Comparison of ENCODE assay signal across 2 cellular contexts in the genomic region with DNA sequence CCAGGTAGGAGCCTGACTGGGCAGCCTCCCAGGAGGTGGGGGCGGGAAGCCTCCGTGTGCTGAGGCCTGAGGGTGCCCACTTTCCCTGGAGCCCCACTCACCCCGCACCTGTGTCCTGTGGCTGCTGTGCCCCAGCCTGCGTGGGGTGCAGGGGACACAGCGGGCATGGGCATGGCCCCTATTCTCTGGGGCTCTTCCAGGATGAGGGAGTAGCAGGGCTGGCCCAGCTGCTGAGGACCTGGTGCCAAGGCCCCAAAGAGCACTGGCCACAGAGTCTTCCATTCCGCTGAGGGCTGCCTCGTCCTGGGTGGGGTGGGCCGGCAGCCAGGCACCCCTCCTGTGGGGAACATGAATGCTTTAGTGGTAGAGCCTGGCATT.
TF ChIP-seq lines count a peak whose summit lies in the region.

No MANE protein-coding gene starts in this region.

TF ChIP-seq in H1, 55 proteins besides CTCF, POLR2A, EP300 and RAD21:
- TF ChIP-seq GABPA (IDR thresholded peaks at IDR 0.05; ENCODE audit: borderline replicate concordance, insufficient read depth, low read length) (no peak), KDM4A (IDR thresholded peaks at IDR 0.05; ENCODE audit: low read depth, low read length, severe bottlenecking) (no peak), SP4 (IDR thresholded peaks at IDR 0.05; ENCODE audit: low read length) (no peak), YY1 (IDR thresholded peaks at IDR 0.05; ENCODE audit: low read depth, low read length) (no peak), TCF12 (IDR thresholded peaks at IDR 0.05; ENCODE audit: low read depth, low read length) (no peak), CTBP2 (IDR thresholded peaks at IDR 0.05; ENCODE audit: borderline replicate concordance, insufficient read depth, insufficient read length, low read length) (no peak), SUZ12 (IDR thresholded peaks at IDR 0.05; ENCODE audit: low read length) (no peak), RXRA (IDR thresholded peaks at IDR 0.05; ENCODE audit: insufficient read depth, low read depth, low read length) (no peak), ASH2L (IDR thresholded peaks at IDR 0.05; ENCODE audit: low read length) (no peak), SP2 (IDR thresholded peaks at IDR 0.05; ENCODE audit: low read length) (no peak), SAP30 (IDR thresholded peaks at IDR 0.05; ENCODE audit: insufficient read depth, insufficient replicate concordance, low read length) (no peak), POU5F1 (IDR thresholded peaks at IDR 0.05; ENCODE audit: low read depth, low read length) (no peak), TAF7 (optimal IDR thresholded peaks at IDR 0.05; ENCODE audit: borderline replicate concordance, low read depth, low read length) (no peak), POLR2AphosphoS5 (IDR thresholded peaks at IDR 0.05; ENCODE audit: low read depth, low read length) (no peak), CHD1 (IDR thresholded peaks at IDR 0.05; ENCODE audit: low read depth, low read length) (no peak)
- TF ChIP-seq, protein P1, sequence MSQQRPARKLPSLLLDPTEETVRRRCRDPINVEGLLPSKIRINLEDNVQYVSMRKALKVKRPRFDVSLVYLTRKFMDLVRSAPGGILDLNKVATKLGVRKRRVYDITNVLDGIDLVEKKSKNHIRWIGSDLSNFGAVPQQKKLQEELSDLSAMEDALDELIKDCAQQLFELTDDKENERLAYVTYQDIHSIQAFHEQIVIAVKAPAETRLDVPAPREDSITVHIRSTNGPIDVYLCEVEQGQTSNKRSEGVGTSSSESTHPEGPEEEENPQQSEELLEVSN (IDR thresholded peaks at IDR 0.05), result no peak
- TF ChIP-seq, protein P2, sequence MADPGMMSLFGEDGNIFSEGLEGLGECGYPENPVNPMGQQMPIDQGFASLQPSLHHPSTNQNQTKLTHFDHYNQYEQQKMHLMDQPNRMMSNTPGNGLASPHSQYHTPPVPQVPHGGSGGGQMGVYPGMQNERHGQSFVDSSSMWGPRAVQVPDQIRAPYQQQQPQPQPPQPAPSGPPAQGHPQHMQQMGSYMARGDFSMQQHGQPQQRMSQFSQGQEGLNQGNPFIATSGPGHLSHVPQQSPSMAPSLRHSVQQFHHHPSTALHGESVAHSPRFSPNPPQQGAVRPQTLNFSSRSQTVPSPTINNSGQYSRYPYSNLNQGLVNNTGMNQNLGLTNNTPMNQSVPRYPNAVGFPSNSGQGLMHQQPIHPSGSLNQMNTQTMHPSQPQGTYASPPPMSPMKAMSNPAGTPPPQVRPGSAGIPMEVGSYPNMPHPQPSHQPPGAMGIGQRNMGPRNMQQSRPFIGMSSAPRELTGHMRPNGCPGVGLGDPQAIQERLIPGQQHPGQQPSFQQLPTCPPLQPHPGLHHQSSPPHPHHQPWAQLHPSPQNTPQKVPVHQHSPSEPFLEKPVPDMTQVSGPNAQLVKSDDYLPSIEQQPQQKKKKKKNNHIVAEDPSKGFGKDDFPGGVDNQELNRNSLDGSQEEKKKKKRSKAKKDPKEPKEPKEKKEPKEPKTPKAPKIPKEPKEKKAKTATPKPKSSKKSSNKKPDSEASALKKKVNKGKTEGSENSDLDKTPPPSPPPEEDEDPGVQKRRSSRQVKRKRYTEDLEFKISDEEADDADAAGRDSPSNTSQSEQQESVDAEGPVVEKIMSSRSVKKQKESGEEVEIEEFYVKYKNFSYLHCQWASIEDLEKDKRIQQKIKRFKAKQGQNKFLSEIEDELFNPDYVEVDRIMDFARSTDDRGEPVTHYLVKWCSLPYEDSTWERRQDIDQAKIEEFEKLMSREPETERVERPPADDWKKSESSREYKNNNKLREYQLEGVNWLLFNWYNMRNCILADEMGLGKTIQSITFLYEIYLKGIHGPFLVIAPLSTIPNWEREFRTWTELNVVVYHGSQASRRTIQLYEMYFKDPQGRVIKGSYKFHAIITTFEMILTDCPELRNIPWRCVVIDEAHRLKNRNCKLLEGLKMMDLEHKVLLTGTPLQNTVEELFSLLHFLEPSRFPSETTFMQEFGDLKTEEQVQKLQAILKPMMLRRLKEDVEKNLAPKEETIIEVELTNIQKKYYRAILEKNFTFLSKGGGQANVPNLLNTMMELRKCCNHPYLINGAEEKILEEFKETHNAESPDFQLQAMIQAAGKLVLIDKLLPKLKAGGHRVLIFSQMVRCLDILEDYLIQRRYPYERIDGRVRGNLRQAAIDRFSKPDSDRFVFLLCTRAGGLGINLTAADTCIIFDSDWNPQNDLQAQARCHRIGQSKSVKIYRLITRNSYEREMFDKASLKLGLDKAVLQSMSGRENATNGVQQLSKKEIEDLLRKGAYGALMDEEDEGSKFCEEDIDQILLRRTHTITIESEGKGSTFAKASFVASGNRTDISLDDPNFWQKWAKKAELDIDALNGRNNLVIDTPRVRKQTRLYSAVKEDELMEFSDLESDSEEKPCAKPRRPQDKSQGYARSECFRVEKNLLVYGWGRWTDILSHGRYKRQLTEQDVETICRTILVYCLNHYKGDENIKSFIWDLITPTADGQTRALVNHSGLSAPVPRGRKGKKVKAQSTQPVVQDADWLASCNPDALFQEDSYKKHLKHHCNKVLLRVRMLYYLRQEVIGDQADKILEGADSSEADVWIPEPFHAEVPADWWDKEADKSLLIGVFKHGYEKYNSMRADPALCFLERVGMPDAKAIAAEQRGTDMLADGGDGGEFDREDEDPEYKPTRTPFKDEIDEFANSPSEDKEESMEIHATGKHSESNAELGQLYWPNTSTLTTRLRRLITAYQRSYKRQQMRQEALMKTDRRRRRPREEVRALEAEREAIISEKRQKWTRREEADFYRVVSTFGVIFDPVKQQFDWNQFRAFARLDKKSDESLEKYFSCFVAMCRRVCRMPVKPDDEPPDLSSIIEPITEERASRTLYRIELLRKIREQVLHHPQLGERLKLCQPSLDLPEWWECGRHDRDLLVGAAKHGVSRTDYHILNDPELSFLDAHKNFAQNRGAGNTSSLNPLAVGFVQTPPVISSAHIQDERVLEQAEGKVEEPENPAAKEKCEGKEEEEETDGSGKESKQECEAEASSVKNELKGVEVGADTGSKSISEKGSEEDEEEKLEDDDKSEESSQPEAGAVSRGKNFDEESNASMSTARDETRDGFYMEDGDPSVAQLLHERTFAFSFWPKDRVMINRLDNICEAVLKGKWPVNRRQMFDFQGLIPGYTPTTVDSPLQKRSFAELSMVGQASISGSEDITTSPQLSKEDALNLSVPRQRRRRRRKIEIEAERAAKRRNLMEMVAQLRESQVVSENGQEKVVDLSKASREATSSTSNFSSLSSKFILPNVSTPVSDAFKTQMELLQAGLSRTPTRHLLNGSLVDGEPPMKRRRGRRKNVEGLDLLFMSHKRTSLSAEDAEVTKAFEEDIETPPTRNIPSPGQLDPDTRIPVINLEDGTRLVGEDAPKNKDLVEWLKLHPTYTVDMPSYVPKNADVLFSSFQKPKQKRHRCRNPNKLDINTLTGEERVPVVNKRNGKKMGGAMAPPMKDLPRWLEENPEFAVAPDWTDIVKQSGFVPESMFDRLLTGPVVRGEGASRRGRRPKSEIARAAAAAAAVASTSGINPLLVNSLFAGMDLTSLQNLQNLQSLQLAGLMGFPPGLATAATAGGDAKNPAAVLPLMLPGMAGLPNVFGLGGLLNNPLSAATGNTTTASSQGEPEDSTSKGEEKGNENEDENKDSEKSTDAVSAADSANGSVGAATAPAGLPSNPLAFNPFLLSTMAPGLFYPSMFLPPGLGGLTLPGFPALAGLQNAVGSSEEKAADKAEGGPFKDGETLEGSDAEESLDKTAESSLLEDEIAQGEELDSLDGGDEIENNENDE (IDR thresholded peaks at IDR 0.05; ENCODE audit: insufficient replicate concordance, low read length), result no peak

TF ChIP-seq in GM23338, 12 proteins besides CTCF, POLR2A, EP300 and RAD21:
- TF ChIP-seq STAT1 (IDR thresholded peaks at IDR 0.05; ENCODE audit: unreplicated experiment) (no peak), NANOG (IDR thresholded peaks at IDR 0.05; ENCODE audit: borderline replicate concordance) (no peak), ZNF331 (CRISPR knock-in tag; IDR thresholded peaks at IDR 0.05; ENCODE audit: low read depth) (no peak), POLR2AphosphoS5 (IDR thresholded peaks at IDR 0.05; ENCODE audit: low read depth) (no peak), ZNF114 (CRISPR knock-in tag; IDR thresholded peaks at IDR 0.05) (no peak), EZH2 (IDR thresholded peaks at IDR 0.05; ENCODE audit: low read depth, unreplicated experiment) (no peak), EZH2phosphoT487 (IDR thresholded peaks at IDR 0.05; ENCODE audit: unreplicated experiment) (no peak), CREB1 (CRISPR knock-in tag; IDR thresholded peaks at IDR 0.05; ENCODE audit: low read depth) (no peak), JUNB (IDR thresholded peaks at IDR 0.05; ENCODE audit: unreplicated experiment) (no peak)
- TF ChIP-seq, protein P3, sequence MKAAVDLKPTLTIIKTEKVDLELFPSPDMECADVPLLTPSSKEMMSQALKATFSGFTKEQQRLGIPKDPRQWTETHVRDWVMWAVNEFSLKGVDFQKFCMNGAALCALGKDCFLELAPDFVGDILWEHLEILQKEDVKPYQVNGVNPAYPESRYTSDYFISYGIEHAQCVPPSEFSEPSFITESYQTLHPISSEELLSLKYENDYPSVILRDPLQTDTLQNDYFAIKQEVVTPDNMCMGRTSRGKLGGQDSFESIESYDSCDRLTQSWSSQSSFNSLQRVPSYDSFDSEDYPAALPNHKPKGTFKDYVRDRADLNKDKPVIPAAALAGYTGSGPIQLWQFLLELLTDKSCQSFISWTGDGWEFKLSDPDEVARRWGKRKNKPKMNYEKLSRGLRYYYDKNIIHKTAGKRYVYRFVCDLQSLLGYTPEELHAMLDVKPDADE (IDR thresholded peaks at IDR 0.05), result no peak
- TF ChIP-seq, protein P4, sequence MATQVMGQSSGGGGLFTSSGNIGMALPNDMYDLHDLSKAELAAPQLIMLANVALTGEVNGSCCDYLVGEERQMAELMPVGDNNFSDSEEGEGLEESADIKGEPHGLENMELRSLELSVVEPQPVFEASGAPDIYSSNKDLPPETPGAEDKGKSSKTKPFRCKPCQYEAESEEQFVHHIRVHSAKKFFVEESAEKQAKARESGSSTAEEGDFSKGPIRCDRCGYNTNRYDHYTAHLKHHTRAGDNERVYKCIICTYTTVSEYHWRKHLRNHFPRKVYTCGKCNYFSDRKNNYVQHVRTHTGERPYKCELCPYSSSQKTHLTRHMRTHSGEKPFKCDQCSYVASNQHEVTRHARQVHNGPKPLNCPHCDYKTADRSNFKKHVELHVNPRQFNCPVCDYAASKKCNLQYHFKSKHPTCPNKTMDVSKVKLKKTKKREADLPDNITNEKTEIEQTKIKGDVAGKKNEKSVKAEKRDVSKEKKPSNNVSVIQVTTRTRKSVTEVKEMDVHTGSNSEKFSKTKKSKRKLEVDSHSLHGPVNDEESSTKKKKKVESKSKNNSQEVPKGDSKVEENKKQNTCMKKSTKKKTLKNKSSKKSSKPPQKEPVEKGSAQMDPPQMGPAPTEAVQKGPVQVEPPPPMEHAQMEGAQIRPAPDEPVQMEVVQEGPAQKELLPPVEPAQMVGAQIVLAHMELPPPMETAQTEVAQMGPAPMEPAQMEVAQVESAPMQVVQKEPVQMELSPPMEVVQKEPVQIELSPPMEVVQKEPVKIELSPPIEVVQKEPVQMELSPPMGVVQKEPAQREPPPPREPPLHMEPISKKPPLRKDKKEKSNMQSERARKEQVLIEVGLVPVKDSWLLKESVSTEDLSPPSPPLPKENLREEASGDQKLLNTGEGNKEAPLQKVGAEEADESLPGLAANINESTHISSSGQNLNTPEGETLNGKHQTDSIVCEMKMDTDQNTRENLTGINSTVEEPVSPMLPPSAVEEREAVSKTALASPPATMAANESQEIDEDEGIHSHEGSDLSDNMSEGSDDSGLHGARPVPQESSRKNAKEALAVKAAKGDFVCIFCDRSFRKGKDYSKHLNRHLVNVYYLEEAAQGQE (IDR thresholded peaks at IDR 0.05; ENCODE audit: unreplicated experiment), result no peak
- TF ChIP-seq, protein P5, sequence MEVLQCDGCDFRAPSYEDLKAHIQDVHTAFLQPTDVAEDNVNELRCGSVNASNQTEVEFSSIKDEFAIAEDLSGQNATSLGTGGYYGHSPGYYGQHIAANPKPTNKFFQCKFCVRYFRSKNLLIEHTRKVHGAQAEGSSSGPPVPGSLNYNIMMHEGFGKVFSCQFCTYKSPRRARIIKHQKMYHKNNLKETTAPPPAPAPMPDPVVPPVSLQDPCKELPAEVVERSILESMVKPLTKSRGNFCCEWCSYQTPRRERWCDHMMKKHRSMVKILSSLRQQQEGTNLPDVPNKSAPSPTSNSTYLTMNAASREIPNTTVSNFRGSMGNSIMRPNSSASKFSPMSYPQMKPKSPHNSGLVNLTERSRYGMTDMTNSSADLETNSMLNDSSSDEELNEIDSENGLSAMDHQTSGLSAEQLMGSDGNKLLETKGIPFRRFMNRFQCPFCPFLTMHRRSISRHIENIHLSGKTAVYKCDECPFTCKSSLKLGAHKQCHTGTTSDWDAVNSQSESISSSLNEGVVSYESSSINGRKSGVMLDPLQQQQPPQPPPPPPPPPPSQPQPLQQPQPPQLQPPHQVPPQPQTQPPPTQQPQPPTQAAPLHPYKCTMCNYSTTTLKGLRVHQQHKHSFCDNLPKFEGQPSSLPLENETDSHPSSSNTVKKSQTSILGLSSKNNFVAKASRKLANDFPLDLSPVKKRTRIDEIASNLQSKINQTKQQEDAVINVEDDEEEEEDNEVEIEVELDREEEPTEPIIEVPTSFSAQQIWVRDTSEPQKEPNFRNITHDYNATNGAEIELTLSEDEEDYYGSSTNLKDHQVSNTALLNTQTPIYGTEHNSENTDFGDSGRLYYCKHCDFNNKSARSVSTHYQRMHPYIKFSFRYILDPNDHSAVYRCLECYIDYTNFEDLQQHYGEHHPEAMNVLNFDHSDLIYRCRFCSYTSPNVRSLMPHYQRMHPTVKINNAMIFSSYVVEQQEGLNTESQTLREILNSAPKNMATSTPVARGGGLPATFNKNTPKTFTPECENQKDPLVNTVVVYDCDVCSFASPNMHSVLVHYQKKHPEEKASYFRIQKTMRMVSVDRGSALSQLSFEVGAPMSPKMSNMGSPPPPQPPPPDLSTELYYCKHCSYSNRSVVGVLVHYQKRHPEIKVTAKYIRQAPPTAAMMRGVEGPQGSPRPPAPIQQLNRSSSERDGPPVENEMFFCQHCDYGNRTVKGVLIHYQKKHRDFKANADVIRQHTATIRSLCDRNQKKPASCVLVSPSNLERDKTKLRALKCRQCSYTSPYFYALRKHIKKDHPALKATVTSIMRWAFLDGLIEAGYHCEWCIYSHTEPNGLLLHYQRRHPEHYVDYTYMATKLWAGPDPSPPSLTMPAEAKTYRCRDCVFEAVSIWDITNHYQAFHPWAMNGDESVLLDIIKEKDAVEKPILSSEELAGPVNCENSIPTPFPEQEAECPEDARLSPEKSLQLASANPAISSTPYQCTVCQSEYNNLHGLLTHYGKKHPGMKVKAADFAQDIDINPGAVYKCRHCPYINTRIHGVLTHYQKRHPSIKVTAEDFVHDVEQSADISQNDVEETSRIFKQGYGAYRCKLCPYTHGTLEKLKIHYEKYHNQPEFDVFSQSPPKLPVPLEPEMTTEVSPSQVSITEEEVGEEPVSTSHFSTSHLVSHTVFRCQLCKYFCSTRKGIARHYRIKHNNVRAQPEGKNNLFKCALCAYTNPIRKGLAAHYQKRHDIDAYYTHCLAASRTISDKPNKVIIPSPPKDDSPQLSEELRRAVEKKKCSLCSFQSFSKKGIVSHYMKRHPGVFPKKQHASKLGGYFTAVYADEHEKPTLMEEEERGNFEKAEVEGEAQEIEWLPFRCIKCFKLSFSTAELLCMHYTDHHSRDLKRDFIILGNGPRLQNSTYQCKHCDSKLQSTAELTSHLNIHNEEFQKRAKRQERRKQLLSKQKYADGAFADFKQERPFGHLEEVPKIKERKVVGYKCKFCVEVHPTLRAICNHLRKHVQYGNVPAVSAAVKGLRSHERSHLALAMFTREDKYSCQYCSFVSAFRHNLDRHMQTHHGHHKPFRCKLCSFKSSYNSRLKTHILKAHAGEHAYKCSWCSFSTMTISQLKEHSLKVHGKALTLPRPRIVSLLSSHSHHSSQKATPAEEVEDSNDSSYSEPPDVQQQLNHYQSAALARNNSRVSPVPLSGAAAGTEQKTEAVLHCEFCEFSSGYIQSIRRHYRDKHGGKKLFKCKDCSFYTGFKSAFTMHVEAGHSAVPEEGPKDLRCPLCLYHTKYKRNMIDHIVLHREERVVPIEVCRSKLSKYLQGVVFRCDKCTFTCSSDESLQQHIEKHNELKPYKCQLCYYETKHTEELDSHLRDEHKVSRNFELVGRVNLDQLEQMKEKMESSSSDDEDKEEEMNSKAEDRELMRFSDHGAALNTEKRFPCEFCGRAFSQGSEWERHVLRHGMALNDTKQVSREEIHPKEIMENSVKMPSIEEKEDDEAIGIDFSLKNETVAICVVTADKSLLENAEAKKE (CRISPR knock-in tag; IDR thresholded peaks at IDR 0.05), result no peak
